In genomic region chr3:56361731-56362130, GRCh38 we compare ENCODE assay signal across 24 cellular contexts.
"Had no signal": no experiment of that assay in that cellular context is flagged by ENCODE, and none has a peak within 500 bp of the region (broad histone marks: within the 10 kb centered on the region; RNA-seq: fewer than 3 reads in every experiment).

No MANE protein-coding gene starts in this region.

- H3K27ac ChIP-seq: cardiac muscle cell, left ventricle myocardium inferior, ovary, prostate gland, thyroid gland, upper lobe of right lung had no signal

- H3K4me3 Mint-ChIP-seq: activated naive CD8-positive, alpha-beta T cell treated with anti-CD3 and anti-CD28 coated beads for 36 hours; activated T-cell treated with anti-CD3 and anti-CD28 coated beads, Interleukin-2, amount 50 U/mL, for 4 hours; endodermal cell; mesothelial cell of epicardium; natural killer cell; stimulated activated naive CD8-positive, alpha-beta T cell treated with anti-CD3 and anti-CD28 coated beads, Interleukin-15, Interleukin-2, amounts not matched to agents 100 ng/mL and 50 ng/mL, for 24 hours had no signal

- H3K4me3 ChIP-seq: cardiac muscle cell, left ventricle myocardium inferior, ovary, prostate gland, thyroid gland, upper lobe of right lung had no signal

- H3K4me1 Mint-ChIP-seq: activated naive CD8-positive, alpha-beta T cell treated with anti-CD3 and anti-CD28 coated beads for 36 hours; mesothelial cell of epicardium; natural killer cell had no signal

- H3K9me3 Mint-ChIP-seq: activated naive CD8-positive, alpha-beta T cell treated with anti-CD3 and anti-CD28 coated beads for 36 hours; activated T-cell treated with anti-CD3 and anti-CD28 coated beads, Interleukin-2, amount 50 U/mL, for 4 hours; activated T-helper 2 cell treated with anti-CD3 and anti-CD28 coated beads, Interferon-gamma antibody, Interleukin-2, Interleukin-4, amounts not matched to agents 10 μg/mL and 5 μg/mL and 100 μg/mL, durations not matched to agents 14 hours and 24 hours and 36 hours; endodermal cell; natural killer cell had no signal

- H3K27ac Mint-ChIP-seq: activated naive CD8-positive, alpha-beta T cell treated with anti-CD3 and anti-CD28 coated beads for 36 hours; activated T-helper 2 cell treated with anti-CD3 and anti-CD28 coated beads, Interferon-gamma antibody, Interleukin-2, Interleukin-4, amounts not matched to agents 10 μg/mL and 5 μg/mL and 100 μg/mL, durations not matched to agents 14 hours and 24 hours and 36 hours; endodermal cell; mesothelial cell of epicardium; natural killer cell; stimulated activated naive CD8-positive, alpha-beta T cell treated with anti-CD3 and anti-CD28 coated beads, Interleukin-15, Interleukin-2, amounts not matched to agents 100 ng/mL and 50 ng/mL, for 24 hours had no signal

- H3K36me3 ChIP-seq: cardiac muscle cell, left ventricle myocardium inferior, ovary, prostate gland, thyroid gland, upper lobe of right lung had no signal

- H3K27me3 ChIP-seq: cardiac muscle cell, ovary, thyroid gland, upper lobe of right lung had no signal

- DNase-seq: activated CD4-positive, alpha-beta T cell treated with anti-CD3 and anti-CD28 coated beads for 1 hour; activated CD8-positive, alpha-beta memory T cell treated with anti-CD3 and anti-CD28 coated beads, Interleukin-2, amount 50 U/mL, for 4 hours; activated naive CD4-positive, alpha-beta T cell; activated naive CD8-positive, alpha-beta T cell treated with anti-CD3 and anti-CD28 coated beads for 36 hours; activated T-cell treated with anti-CD3 and anti-CD28 coated beads, Interleukin-2, amount 50 U/mL, for 4 hours; cortex of kidney; endodermal cell; erythroblast; foreskin melanocyte; kidney glomerular epithelial cell; left ventricle myocardium inferior; natural killer cell; ovary; right cardiac atrium; stimulated activated CD4-positive, alpha-beta T cell treated with anti-CD3 and anti-CD28 coated beads, Interleukin-12 subunit alpha, Interleukin-12 subunit beta, amount 100 ng/mL, for 4 hours; substantia nigra; T-helper 1 cell; thyroid gland; upper lobe of right lung had no signal

- ATAC-seq: activated T-cell treated with anti-CD3 and anti-CD28 coated beads, Interleukin-2, amount 50 U/mL, for 4 hours; natural killer cell; right cardiac atrium; upper lobe of right lung had no signal

- H3K4me1 ChIP-seq: left ventricle myocardium inferior, prostate gland, thyroid gland, upper lobe of right lung had no signal

- H3K9me3 ChIP-seq: left ventricle myocardium inferior, ovary, prostate gland, thyroid gland, upper lobe of right lung had no signal

- H3K36me3 Mint-ChIP-seq: activated naive CD8-positive, alpha-beta T cell treated with anti-CD3 and anti-CD28 coated beads for 36 hours; mesothelial cell of epicardium; natural killer cell had no signal
